Comparison of ENCODE assay signal across 31 cellular contexts in genomic region chr6:39508513-39508912, GRCh38.
DNase-seq lines count a peak whose midpoint lies in the region; ATAC-seq and TF ChIP-seq lines count a peak whose summit lies in the region.
"Had no signal": no experiment of that assay in that cellular context is flagged by ENCODE, and none has a peak within 500 bp of the region (broad histone marks: within the 10 kb centered on the region; RNA-seq: fewer than 3 reads in every experiment).

No MANE protein-coding gene starts in this region.

- H3K27me3 ChIP-seq in endodermal cell (ENCODE audit: control insufficient read depth, insufficient read depth, low read length, poor library complexity, severe bottlenecking): no peaks in the 10 kb centered on the region
- H3K27me3 ChIP-seq: BE2C, gastrocnemius medialis, pancreas, tibial nerve had no signal

- no peak overlapping the region for H3K27ac Mint-ChIP-seq in endodermal cell
- H3K27ac Mint-ChIP-seq: activated CD4-positive, alpha-beta memory T cell treated with anti-CD3 and anti-CD28 coated beads, Interleukin-2, amount 10 ng/mL, durations not matched to agents 7 days and 5 days; activated naive CD4-positive, alpha-beta T cell treated with anti-CD3 and anti-CD28 coated beads, Interleukin-2, amount 50 U/mL, for 24 hours; activated T-helper 1 cell treated with anti-CD3 and anti-CD28 coated beads, Interleukin-12 subunit alpha, Interleukin-12 subunit beta, Interleukin-2, Interleukin-4 antibody, amounts not matched to agents 30 ng/mL and 10 ng/mL and 1 ng/mL, durations not matched to agents 14 hours and 24 hours and 36 hours; brain; CD8-positive, alpha-beta T cell; natural killer cell; T-helper 1 cell treated with Interleukin-12 subunit alpha and Interleukin-12 subunit beta and Interleukin-4 antibody, amounts not matched to agents 30 μg/mL and 1 μg/mL, for 36 hours had no signal

- no peak overlapping the region for H3K9ac ChIP-seq in endodermal cell (ENCODE audit: extremely low read depth, low read length, poor library complexity, severe bottlenecking)

- ATAC-seq in esophagus mucosa (no peak), GM18505 (IDR thresholded peaks at IDR 0.05; ENCODE audit: unreplicated experiment) (no peak), HG03159 (IDR thresholded peaks at IDR 0.05; ENCODE audit: unreplicated experiment) (no peak)
- ATAC-seq: activated CD4-positive, CD25-positive, alpha-beta regulatory T cell treated with anti-CD3 and anti-CD28 coated beads, Interleukin-2, amount 50 U/mL, for 24 hours; CD8-positive, alpha-beta T cell; gastrocnemius medialis; HCT116; lower lobe of right lung; natural killer cell; pancreas had no signal

- no peaks in the 10 kb centered on the region for H3K36me3 Mint-ChIP-seq in endodermal cell (ENCODE audit: low read depth)
- H3K36me3 Mint-ChIP-seq: activated naive CD4-positive, alpha-beta T cell treated with anti-CD3 and anti-CD28 coated beads, Interleukin-2, amount 50 U/mL, for 24 hours; brain; CD8-positive, alpha-beta T cell had no signal

- H3K4me1 ChIP-seq in endodermal cell (ENCODE audit: control insufficient read depth, insufficient read depth, low read length): no peaks in the 10 kb centered on the region
- H3K4me1 ChIP-seq: BE2C, gastrocnemius medialis, lower lobe of right lung, pancreas, tibial nerve had no signal

- H3K4me3 ChIP-seq in endodermal cell (ENCODE audit: low read length): no peak overlapping the region
- H3K4me3 ChIP-seq: gastrocnemius medialis, lower lobe of right lung, pancreas, tibial nerve had no signal

- H3K4me3 Mint-ChIP-seq in endodermal cell: no peak overlapping the region
- H3K4me3 Mint-ChIP-seq: activated CD4-positive, alpha-beta memory T cell treated with anti-CD3 and anti-CD28 coated beads, Interleukin-2, amount 10 ng/mL, durations not matched to agents 7 days and 5 days; activated naive CD4-positive, alpha-beta T cell treated with anti-CD3 and anti-CD28 coated beads, Interleukin-2, amount 50 U/mL, for 24 hours; activated T-helper 1 cell treated with anti-CD3 and anti-CD28 coated beads, Interleukin-12 subunit alpha, Interleukin-12 subunit beta, Interleukin-2, Interleukin-4 antibody, amounts not matched to agents 30 ng/mL and 10 ng/mL and 1 ng/mL, durations not matched to agents 14 hours and 24 hours and 36 hours; brain; CD8-positive, alpha-beta T cell; natural killer cell; T-helper 1 cell treated with Interleukin-12 subunit alpha and Interleukin-12 subunit beta and Interleukin-4 antibody, amounts not matched to agents 30 μg/mL and 1 μg/mL, for 36 hours had no signal

- TF ChIP-seq CTCF in endodermal cell (conservative IDR thresholded peaks at IDR 0.05): no peak

- H3K9me3 Mint-ChIP-seq in endodermal cell: peaks cover 47% of the 10 kb centered on the region
- H3K9me3 Mint-ChIP-seq: activated CD4-positive, alpha-beta memory T cell treated with anti-CD3 and anti-CD28 coated beads, Interleukin-2, amount 10 ng/mL, durations not matched to agents 7 days and 5 days had no signal

- no peaks in the 10 kb centered on the region for H3K4me1 Mint-ChIP-seq in endodermal cell
- H3K4me1 Mint-ChIP-seq: activated CD4-positive, alpha-beta memory T cell treated with anti-CD3 and anti-CD28 coated beads, Interleukin-2, amount 10 ng/mL, durations not matched to agents 7 days and 5 days; activated naive CD4-positive, alpha-beta T cell treated with anti-CD3 and anti-CD28 coated beads, Interleukin-2, amount 50 U/mL, for 24 hours; natural killer cell had no signal

- no peaks in the 10 kb centered on the region for H3K36me3 ChIP-seq in endodermal cell (ENCODE audit: control insufficient read depth, insufficient read depth, low read length)
- H3K36me3 ChIP-seq: BE2C, gastrocnemius medialis, lower lobe of right lung, pancreas, tibial nerve had no signal

- 68 to 84% methylated on average over 7 to 9 of the region's 9 CpGs for WGBS in endodermal cell (ENCODE audit: insufficient coverage in 1 of 2, insufficient read length in 1 of 2), 2 experiments

- H3K27ac ChIP-seq in endodermal cell (ENCODE audit: low read depth, low read length): no peak overlapping the region
- H3K27ac ChIP-seq: gastrocnemius medialis, lower lobe of right lung, pancreas, tibial nerve had no signal

- DNase-seq in DMS153 treated with DMSO at 0.1 percent for 48 hours (lab: John Stamatoyannopoulos, UW; ENCODE audit: unreplicated experiment) (peak; percentile 57), HT1080 (ENCODE audit: low read depth) (peak; percentile 35), NCI-H69 (lab: John Stamatoyannopoulos, UW) (peak; percentile 16), endodermal cell (peak; percentile 62)
- DNase-seq in activated CD4-positive, alpha-beta T cell treated with anti-CD3 and anti-CD28 coated beads, Interleukin-2, amount 50 U/mL, for 1 hour: no peak
- DNase-seq: ACHN; activated CD4-positive, alpha-beta memory T cell treated with anti-CD3 and anti-CD28 coated beads, Interleukin-2, amount 10 ng/mL, durations not matched to agents 7 days and 5 days; activated CD8-positive, alpha-beta memory T cell treated with anti-CD3 and anti-CD28 coated beads, Interleukin-2, amount 50 U/mL, for 4 hours; amniotic stem cell; BE2C; CD8-positive, alpha-beta T cell; cerebellar nuclear complex; dermis blood vessel endothelial cell; gastrocnemius medialis; lower lobe of right lung; natural killer cell; NCI-H1694; NCI-H2227 treated with DMSO at 0.1 percent for 48 hours; pancreas; stimulated activated CD4-positive, alpha-beta T cell treated with anti-CD3 and anti-CD28 coated beads, Interleukin-15, amount 100 ng/mL, for 24 hours; stimulated activated CD4-positive, alpha-beta T cell treated with anti-CD3 and anti-CD28 coated beads, Interleukin-4, amount 100 ng/mL, for 4 hours had no signal

- peaks cover 7% of the 10 kb centered on the region for H3K9me3 ChIP-seq in endodermal cell (ENCODE audit: control insufficient read depth, low read length)
- H3K9me3 ChIP-seq: BE2C, gastrocnemius medialis, lower lobe of right lung, pancreas had no signal

- no peak for TF ChIP-seq POLR2A in GM18505 (IDR thresholded peaks at IDR 0.05; ENCODE audit: borderline replicate concordance, extremely low read depth, insufficient read depth, insufficient read length)

- peaks cover 6% of the 10 kb centered on the region for H3K27me3 Mint-ChIP-seq in endodermal cell (ENCODE audit: insufficient read depth)
- H3K27me3 Mint-ChIP-seq: activated CD4-positive, alpha-beta memory T cell treated with anti-CD3 and anti-CD28 coated beads, Interleukin-2, amount 10 ng/mL, durations not matched to agents 7 days and 5 days had no signal
